Comparison of ENCODE assay signal across 9 cellular contexts in the genomic region with DNA sequence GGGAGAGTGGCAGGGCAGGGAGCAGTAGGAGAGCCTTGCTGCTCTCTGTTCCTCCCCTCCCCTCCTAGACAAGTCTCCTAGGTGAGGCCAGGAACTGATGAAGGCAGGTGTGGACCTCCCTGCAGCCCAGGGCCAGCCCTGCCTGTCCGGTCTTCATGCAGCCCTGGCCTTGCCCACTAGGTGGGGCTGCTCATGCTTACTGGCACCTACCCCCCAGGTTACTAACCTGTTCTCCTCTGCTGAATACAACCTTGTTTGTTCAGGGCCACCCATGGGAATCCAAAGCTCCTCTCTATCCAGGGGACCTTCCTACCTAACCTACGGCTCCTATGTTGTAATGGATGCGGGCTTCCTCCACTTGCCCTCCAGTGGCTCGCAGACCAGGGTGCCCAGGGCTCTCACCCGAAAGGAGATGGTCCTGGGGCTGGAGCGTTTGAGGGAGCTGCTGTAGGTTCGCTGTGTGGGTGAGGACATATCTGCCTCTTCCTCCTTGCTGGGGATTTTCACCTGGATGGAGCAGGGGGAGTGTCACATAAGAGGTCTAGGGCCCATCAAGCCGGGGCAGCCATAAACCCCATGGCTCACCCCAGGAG. TPM values are rescaled to one million over a fixed set of nuclear protein-coding genes. Genes with fewer than 3 reads are reported as not detected.
A peak's percentile ranks its signal among the peaks of the same experiment; 100 is the strongest.
DNase-seq lines count a peak whose midpoint lies in the region; ATAC-seq and TF ChIP-seq lines count a peak whose summit lies in the region.
"Had no signal": no experiment of that assay in that cellular context is flagged by ENCODE, and none has a peak within 500 bp of the region (broad histone marks: within the 10 kb centered on the region; RNA-seq: fewer than 3 reads in every experiment).

No MANE protein-coding gene starts in this region.

- H3K9me3 ChIP-seq in SJCRH30 (replicated peaks) (no peaks in the 10 kb centered on the region), stomach (no peaks in the 10 kb centered on the region)
- H3K9me3 ChIP-seq: ovary had no signal

- peaks cover 33% of the 10 kb centered on the region for H3K4me1 Mint-ChIP-seq in brain

- H3K4me3 Mint-ChIP-seq in brain, result no peak overlapping the region

- peaks cover 26% of the 10 kb centered on the region for H3K27me3 Mint-ChIP-seq in brain

- no peak for TF ChIP-seq EP300 in stomach (IDR thresholded peaks at IDR 0.05)

- TF ChIP-seq POLR2A in stomach (IDR thresholded peaks at IDR 0.05), result no peak

- DNase-seq in DMS114 treated with DMSO at 0.1 percent for 48 hours (lab: John Stamatoyannopoulos, UW; ENCODE audit: unreplicated experiment) (peak; percentile 3), KBM-7 (peak; percentile 50), SJCRH30 (peak; percentile 70 to 80), left lobe of liver (ENCODE audit: low spot score) (peak; percentile 74), stomach (peak; percentile 85), occipital lobe (lab: John Stamatoyannopoulos, UW) (no peak)

- H3K4me3 ChIP-seq in SJCRH30, result no peak overlapping the region
- no peak overlapping the region for H3K4me3 ChIP-seq in stomach
- H3K4me3 ChIP-seq: ovary had no signal

- H3K36me3 ChIP-seq in SJCRH30, result no peaks in the 10 kb centered on the region
- H3K36me3 ChIP-seq in stomach, result peaks cover 3 to 63% (median 33%) of the 10 kb centered on the region in 4 donors
- H3K36me3 ChIP-seq: ovary had no signal

- H3K27ac ChIP-seq in SJCRH30 (no peak overlapping the region), stomach (no peak overlapping the region)
- H3K27ac ChIP-seq: ovary had no signal

- H3K9me3 Mint-ChIP-seq in brain, result no peaks in the 10 kb centered on the region

- peak; percentile 78 for ATAC-seq in GM19395 (IDR thresholded peaks at IDR 0.05; ENCODE audit: unreplicated experiment)
- peak; percentile 87 for ATAC-seq in left lobe of liver

- H3K4me1 ChIP-seq in SJCRH30, result peaks cover 31% of the 10 kb centered on the region
- peaks cover 0 to 9% (median 2%) of the 10 kb centered on the region in 4 donors for H3K4me1 ChIP-seq in stomach

- TF ChIP-seq CTCF in brain (conservative IDR thresholded peaks at IDR 0.05) (peak; percentile 63 to 76), stomach (IDR thresholded peaks at IDR 0.05) (peak in 5 of 7 experiments; percentile 64 to 80 (median 74))

- 66 to 86% (median 69%) methylated on average over 3 to 8 of the region's 8 CpGs for WGBS in stomach, 5 donors

- H3K27me3 ChIP-seq in SJCRH30, result no peaks in the 10 kb centered on the region
- peaks cover 0 to 35% (median 0%) of the 10 kb centered on the region in 3 donors for H3K27me3 ChIP-seq in stomach
- H3K27me3 ChIP-seq: ovary had no signal

- in situ Hi-C loops in KBM-7 (cut with MboI; ENCODE audit: low pct_unique_long_range_greater_than_20kb, low sequenced_read_pairs), result no loop called here

- intact Hi-C loops in stomach (cut with DNase I; ENCODE audit: low total_unique reads), result no loop called here

- peak overlapping the region in 2 of 5 experiments; percentile 19 to 92 for H3K27ac Mint-ChIP-seq in brain

- no peaks in the 10 kb centered on the region for H3K36me3 Mint-ChIP-seq in brain

RNA-seq across cellular contexts. Expression of a gene that starts 7.9 kb away (rescaled TPM):
- total RNA-seq in SJCRH30 (2014; rRNA removed; shearing (Covaris generic)), result 74.9 and 90.0 TPM in 2 replicates
- polyA plus RNA-seq in brain (ENCODE audit: insufficient read depth, low read depth, low replicate concordance), result 11.5 TPM
- 0.33 TPM for total RNA-seq in left lobe of liver
- 1 to 10 TPM in 1 of 5 donors, not detected in 4; 1.5 TPM for total RNA-seq in stomach
- polyA plus RNA-seq in stomach, result 10 to 100 TPM in 1 of 3 donors, 1 to 10 TPM in 2; 6.4 to 12.0 (median 7.0) TPM
- not detected for total RNA-seq in occipital lobe

RNA-seq across cellular contexts. Expression of a gene that starts 13.7 kb away (rescaled TPM):
- 1.1 and 2.9 TPM in 2 replicates for total RNA-seq in SJCRH30 (2014; rRNA removed; shearing (Covaris generic))
- polyA plus RNA-seq in brain (ENCODE audit: insufficient read depth, low read depth, low replicate concordance), result 5.7 TPM
- 27.8 TPM for total RNA-seq in left lobe of liver
- 100 to 1,000 TPM in 1 of 5 donors, 10 to 100 TPM in 4; 23.7 to 151 (median 46.6) TPM for total RNA-seq in stomach
- 10 to 100 TPM; 50.4 to 74.4 (median 51.4) TPM for polyA plus RNA-seq in stomach
- not detected for total RNA-seq in occipital lobe

RNA-seq across cellular contexts. Expression of a gene that starts 36.1 kb away (rescaled TPM):
- total RNA-seq in SJCRH30 (2014; rRNA removed; shearing (Covaris generic)), result 230 and 281 TPM in 2 replicates
- polyA plus RNA-seq in brain (ENCODE audit: insufficient read depth, low read depth, low replicate concordance) (not detected), stomach (1 to 10 TPM in 1 of 3 donors, under 1 TPM in 1, not detected in 1; 0.33 to 6.1 TPM)
- total RNA-seq in left lobe of liver (not detected), stomach (not detected), occipital lobe (not detected)

Comparison
In these comparisons a context has a peak if more than half of its experiments do, and no peak if none do; other contexts are left out.
1. RNA of a gene that starts 7.9 kb away (total RNA-seq): 74.9 to 90.0 TPM in SJCRH30; 0.33 TPM in left lobe of liver (single experiment), not detected in occipital lobe (single experiment) and 1.5 TPM in stomach; every median in the first group is over 10 times any median in the second.
2. RNA of a gene that starts 36.1 kb away (total RNA-seq): 230 to 281 TPM in SJCRH30; not detected in left lobe of liver (single experiment), not detected in stomach and not detected in occipital lobe (single experiment); every median in the first group is over 100 times any median in the second.